ENCODE assay signal across 12 cellular contexts in genomic region chr18:23810396-23810795, GRCh38.
DNase-seq lines count a peak whose midpoint lies in the region; ATAC-seq, FAIRE-seq and TF ChIP-seq lines count a peak whose summit lies in the region.
"Had no signal": no experiment of that assay in that cellular context is flagged by ENCODE, and none has a peak within 500 bp of the region (broad histone marks: within the 10 kb centered on the region; RNA-seq: fewer than 3 reads in every experiment).

No MANE protein-coding gene starts in this region.

- no peak for TF ChIP-seq CTCF in pancreas (IDR thresholded peaks at IDR 0.05)

- H3K4me1 Mint-ChIP-seq in activated naive CD4-positive, alpha-beta T cell treated with anti-CD3 and anti-CD28 coated beads for 36 hours (ENCODE audit: low read depth), result peaks cover 21% of the 10 kb centered on the region
- peaks cover 15% of the 10 kb centered on the region for H3K4me1 Mint-ChIP-seq in activated T-helper 1 cell treated with anti-CD3 and anti-CD28 coated beads, Interleukin-12 subunit alpha, Interleukin-12 subunit beta, Interleukin-2, Interleukin-4 antibody, amounts not matched to agents 30 ng/mL and 10 ng/mL and 1 ng/mL, durations not matched to agents 14 hours and 24 hours and 36 hours (ENCODE audit: low read depth)

- no peak overlapping the region for H3K4me3 Mint-ChIP-seq in activated naive CD4-positive, alpha-beta T cell treated with anti-CD3 and anti-CD28 coated beads for 36 hours
- no peak overlapping the region for H3K4me3 Mint-ChIP-seq in activated T-helper 1 cell treated with anti-CD3 and anti-CD28 coated beads, Interleukin-12 subunit alpha, Interleukin-12 subunit beta, Interleukin-2, Interleukin-4 antibody, amounts not matched to agents 30 ng/mL and 10 ng/mL and 1 ng/mL, durations not matched to agents 14 hours and 24 hours and 36 hours

- H3K9me3 Mint-ChIP-seq in activated naive CD4-positive, alpha-beta T cell treated with anti-CD3 and anti-CD28 coated beads for 36 hours, result no peaks in the 10 kb centered on the region
- no peaks in the 10 kb centered on the region for H3K9me3 Mint-ChIP-seq in activated T-helper 1 cell treated with anti-CD3 and anti-CD28 coated beads, Interleukin-12 subunit alpha, Interleukin-12 subunit beta, Interleukin-2, Interleukin-4 antibody, amounts not matched to agents 30 ng/mL and 10 ng/mL and 1 ng/mL, durations not matched to agents 14 hours and 24 hours and 36 hours

- H3K4me1 ChIP-seq in pancreas, result no peaks in the 10 kb centered on the region
- H3K4me1 ChIP-seq: tibial nerve had no signal

- no peaks in the 10 kb centered on the region for H3K36me3 Mint-ChIP-seq in activated naive CD4-positive, alpha-beta T cell treated with anti-CD3 and anti-CD28 coated beads for 36 hours (ENCODE audit: low read depth)
- no peaks in the 10 kb centered on the region for H3K36me3 Mint-ChIP-seq in activated T-helper 1 cell treated with anti-CD3 and anti-CD28 coated beads, Interleukin-12 subunit alpha, Interleukin-12 subunit beta, Interleukin-2, Interleukin-4 antibody, amounts not matched to agents 30 ng/mL and 10 ng/mL and 1 ng/mL, durations not matched to agents 14 hours and 24 hours and 36 hours (ENCODE audit: low read depth)

- H3K9me3 ChIP-seq in pancreas, result no peaks in the 10 kb centered on the region
- H3K9me3 ChIP-seq: tibial nerve had no signal

- peak; percentile 61 for DNase-seq in activated naive CD4-positive, alpha-beta T cell treated with anti-CD3 and anti-CD28 coated beads for 36 hours
- no peak for DNase-seq in activated naive CD4-positive, alpha-beta T cell treated with Interleukin-2 at 50 U/mL for 16 hours
- DNase-seq in activated T-helper 1 cell treated with anti-CD3 and anti-CD28 coated beads, Interleukin-12 subunit alpha, Interleukin-12 subunit beta, Interleukin-2, Interleukin-4 antibody, amounts not matched to agents 30 ng/mL and 10 ng/mL and 1 ng/mL, durations not matched to agents 14 hours and 24 hours and 36 hours (ENCODE audit: low spot score), result peak; percentile 14
- DNase-seq in stimulated activated naive CD8-positive, alpha-beta T cell treated with anti-CD3 and anti-CD28 coated beads, Interleukin-15, Interleukin-2, amounts not matched to agents 100 U/mL and 50 U/mL, for 24 hours, result peak; percentile 23
- DNase-seq in foreskin melanocyte, result no peak
- DNase-seq in pancreas, result no peak
- DNase-seq in mesenteric fat pad (ENCODE audit: low spot score), result no peak
- DNase-seq: Kasumi-1, NCI-H2029 had no signal

- no peaks in the 10 kb centered on the region for H3K27me3 ChIP-seq in pancreas
- H3K27me3 ChIP-seq: tibial nerve had no signal

- H3K27ac ChIP-seq in pancreas, result no peak overlapping the region

- intact Hi-C loops in activated naive CD4-positive, alpha-beta T cell treated with anti-CD3 and anti-CD28 coated beads for 36 hours (cut with micrococcal nuclease), result no loop called here
- intact Hi-C loops in activated T-helper 1 cell treated with anti-CD3 and anti-CD28 coated beads, Interleukin-12 subunit alpha, Interleukin-12 subunit beta, Interleukin-2, Interleukin-4 antibody, amounts not matched to agents 30 ng/mL and 10 ng/mL and 1 ng/mL, durations not matched to agents 14 hours and 24 hours and 36 hours (cut with micrococcal nuclease), result no loop called here
- intact Hi-C loops in pancreas (cut with DNase I), result loop anchor here in 2 of 3 donors (5.0 to 10.0 kb wide), 3 partner anchors 56 to 188 kb away; no protein-coding TSS in a partner anchor

- H3K27ac Mint-ChIP-seq in activated naive CD4-positive, alpha-beta T cell treated with anti-CD3 and anti-CD28 coated beads for 36 hours, result no peak overlapping the region
- H3K27ac Mint-ChIP-seq in activated T-helper 1 cell treated with anti-CD3 and anti-CD28 coated beads, Interleukin-12 subunit alpha, Interleukin-12 subunit beta, Interleukin-2, Interleukin-4 antibody, amounts not matched to agents 30 ng/mL and 10 ng/mL and 1 ng/mL, durations not matched to agents 14 hours and 24 hours and 36 hours, result no peak overlapping the region

- CTCF ChIA-PET in activated naive CD4-positive, alpha-beta T cell treated with anti-CD3 and anti-CD28 coated beads for 36 hours (lab: Charles Lee), result interaction anchor here (0.9 to 2.0 kb wide), 8 partner anchors 33 to 309 kb away, joined by 3 to 6 read pairs (median 4); no protein-coding TSS in a partner anchor

- FAIRE-seq in pancreas (lab: Jason Lieb, UNC), result no peak
- FAIRE-seq: G401.6 had no signal

- no peaks in the 10 kb centered on the region for H3K27me3 Mint-ChIP-seq in activated naive CD4-positive, alpha-beta T cell treated with anti-CD3 and anti-CD28 coated beads for 36 hours (ENCODE audit: low read depth)
- peaks cover 14% of the 10 kb centered on the region for H3K27me3 Mint-ChIP-seq in activated T-helper 1 cell treated with anti-CD3 and anti-CD28 coated beads, Interleukin-12 subunit alpha, Interleukin-12 subunit beta, Interleukin-2, Interleukin-4 antibody, amounts not matched to agents 30 ng/mL and 10 ng/mL and 1 ng/mL, durations not matched to agents 14 hours and 24 hours and 36 hours (ENCODE audit: insufficient read depth)

- peak; percentile 74 for ATAC-seq in HG03095 (IDR thresholded peaks at IDR 0.05; ENCODE audit: unreplicated experiment)
- ATAC-seq in stimulated activated naive CD8-positive, alpha-beta T cell treated with anti-CD3 and anti-CD28 coated beads, Interleukin-15, Interleukin-2, amounts not matched to agents 100 U/mL and 50 U/mL, for 24 hours, result peak; percentile 68
- no peak for ATAC-seq in pancreas

- 80 to 82% methylated on average over 3 of the region's 3 CpGs for WGBS in pancreas, 2 donors

- H3K36me3 ChIP-seq in pancreas, result no peaks in the 10 kb centered on the region

- no peak overlapping the region for H3K4me3 ChIP-seq in pancreas
- H3K4me3 ChIP-seq: tibial nerve had no signal

Comparison
In these comparisons a context has a peak if more than half of its experiments do, and no peak if none do; other contexts are left out.
1. DNase-seq: peak in activated naive CD4-positive, alpha-beta T cell treated with anti-CD3 and anti-CD28 coated beads for 36 hours (single experiment), activated T-helper 1 cell treated with anti-CD3 and anti-CD28 coated beads, Interleukin-12 subunit alpha, Interleukin-12 subunit beta, Interleukin-2, Interleukin-4 antibody, amounts not matched to agents 30 ng/mL and 10 ng/mL and 1 ng/mL, durations not matched to agents 14 hours and 24 hours and 36 hours (single experiment) and stimulated activated naive CD8-positive, alpha-beta T cell treated with anti-CD3 and anti-CD28 coated beads, Interleukin-15, Interleukin-2, amounts not matched to agents 100 U/mL and 50 U/mL, for 24 hours (single experiment); none in activated naive CD4-positive, alpha-beta T cell treated with Interleukin-2 at 50 U/mL for 16 hours (single experiment), foreskin melanocyte (single experiment), pancreas (0 of 6) and mesenteric fat pad (single experiment).
2. ATAC-seq: peak in HG03095 (single experiment) and stimulated activated naive CD8-positive, alpha-beta T cell treated with anti-CD3 and anti-CD28 coated beads, Interleukin-15, Interleukin-2, amounts not matched to agents 100 U/mL and 50 U/mL, for 24 hours (single experiment); none in pancreas (0 of 4).
3. intact Hi-C loops: an anchor here in pancreas (5.0 to 10.0 kb wide); none called in activated naive CD4-positive, alpha-beta T cell treated with anti-CD3 and anti-CD28 coated beads for 36 hours and activated T-helper 1 cell treated with anti-CD3 and anti-CD28 coated beads, Interleukin-12 subunit alpha, Interleukin-12 subunit beta, Interleukin-2, Interleukin-4 antibody, amounts not matched to agents 30 ng/mL and 10 ng/mL and 1 ng/mL, durations not matched to agents 14 hours and 24 hours and 36 hours.